ENCODE assay signal across 23 cellular contexts in the genomic region with DNA sequence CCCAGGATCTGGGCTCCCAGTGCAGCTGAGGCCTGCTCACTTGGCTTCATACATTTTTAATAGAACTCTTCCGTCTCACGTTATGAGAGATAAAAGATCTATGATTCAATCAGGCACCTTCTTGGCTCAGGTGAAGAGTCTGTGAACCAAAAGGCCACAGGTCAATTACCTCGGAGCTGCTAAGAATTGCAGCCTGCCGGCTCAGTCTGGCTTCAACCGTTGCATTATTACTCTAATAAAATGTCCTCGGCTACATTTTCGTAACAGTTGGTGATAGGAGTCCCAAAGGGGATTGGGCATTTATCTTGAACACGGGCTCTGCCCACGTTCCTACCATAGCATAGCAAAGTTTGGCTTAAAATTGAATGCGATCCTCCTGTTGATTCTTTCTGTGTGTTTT.
DNase-seq lines count a peak whose midpoint lies in the region; ATAC-seq, FAIRE-seq and TF ChIP-seq lines count a peak whose summit lies in the region.
"Had no signal": no experiment of that assay in that cellular context is flagged by ENCODE, and none has a peak within 500 bp of the region (broad histone marks: within the 10 kb centered on the region; RNA-seq: fewer than 3 reads in every experiment).

No MANE protein-coding gene starts in this region.

- H3K27me3 ChIP-seq in lower lobe of right lung (ENCODE audit: low read depth), result no peaks in the 10 kb centered on the region
- H3K27me3 ChIP-seq in subcutaneous abdominal adipose tissue (ENCODE audit: control insufficient read depth in 5 of 5, insufficient read depth in 4 of 5, low read length in 5 of 5), result peaks cover 0 to 3% (median 0%) of the 10 kb centered on the region in 5 donors
- no peaks in the 10 kb centered on the region for H3K27me3 ChIP-seq in ovary
- H3K27me3 ChIP-seq: MG63 had no signal

- intact Hi-C loops in Right ventricle myocardium inferior (cut with DNase I) (loop anchor here (2.0 kb wide), 1 partner anchor 19 kb away; no protein-coding TSS in a partner anchor), cardiac septum (cut with DNase I) (no loop called here), lower lobe of right lung (cut with DNase I) (no loop called here), ovary (cut with DNase I) (no loop called here)

- no peaks in the 10 kb centered on the region for H3K36me3 ChIP-seq in lower lobe of right lung
- no peaks in the 10 kb centered on the region for H3K36me3 ChIP-seq in subcutaneous abdominal adipose tissue (ENCODE audit: control insufficient read depth in 5 of 5, insufficient read depth in 5 of 5, low read length in 5 of 5)
- H3K36me3 ChIP-seq in ovary, result no peaks in the 10 kb centered on the region
- H3K36me3 ChIP-seq: MG63 had no signal

- 64 to 72% (median 64%) methylated on average over 10 of the region's 10 CpGs for WGBS in ovary, 3 donors

- FAIRE-seq in urothelium cell line (lab: Jason Lieb, UNC), result no peak
- FAIRE-seq: K562 had no signal

- no peak for TF ChIP-seq EP300 in ovary (IDR thresholded peaks at IDR 0.05)

- H3K9me3 ChIP-seq in lower lobe of right lung (no peaks in the 10 kb centered on the region), subcutaneous abdominal adipose tissue (ENCODE audit: control insufficient read depth in 5 of 5, low read length in 5 of 5) (no peaks in the 10 kb centered on the region), ovary (no peaks in the 10 kb centered on the region)
- H3K9me3 ChIP-seq: MG63, SK-N-SH had no signal

- H3K4me1 ChIP-seq in lower lobe of right lung (peaks cover 30% of the 10 kb centered on the region), subcutaneous abdominal adipose tissue (ENCODE audit: control insufficient read depth in 5 of 5, insufficient read depth in 5 of 5, low read length in 5 of 5) (peaks cover 4 to 48% (median 30%) of the 10 kb centered on the region in 5 donors), ovary (ENCODE audit: insufficient read depth) (peaks cover 10% of the 10 kb centered on the region)

- peak; percentile 32 for ATAC-seq in Right ventricle myocardium inferior
- no peak for ATAC-seq in lower lobe of right lung
- ATAC-seq: effector memory CD8-positive, alpha-beta T cell; K562 had no signal

- no peak overlapping the region for H3K9ac ChIP-seq in subcutaneous abdominal adipose tissue (ENCODE audit: low read length in 5 of 5)
- H3K9ac ChIP-seq: SK-N-SH had no signal

- TF ChIP-seq POLR2A in ovary (IDR thresholded peaks at IDR 0.05), result no peak

- TF ChIP-seq CTCF in lower lobe of right lung (IDR thresholded peaks at IDR 0.05) (no peak), ovary (IDR thresholded peaks at IDR 0.05) (no peak)

- H3K4me3 ChIP-seq in lower lobe of right lung (no peak overlapping the region), subcutaneous abdominal adipose tissue (ENCODE audit: low read depth in 1 of 5, low read length in 5 of 5) (no peak overlapping the region), ovary (no peak overlapping the region)
- H3K4me3 ChIP-seq: K562, MG63 had no signal

- H3K27ac ChIP-seq in lower lobe of right lung (peak overlapping the region; percentile 51), subcutaneous abdominal adipose tissue (ENCODE audit: low read depth, low read length) (peak overlapping the region; percentile 70), ovary (no peak overlapping the region)

- DNase-seq in Right ventricle myocardium inferior (ENCODE audit: missing footprints) (no peak), cardiac septum (ENCODE audit: low spot score) (no peak), lower lobe of right lung (no peak), ovary (no peak), foreskin melanocyte (no peak), NCI-H1092 (lab: John Stamatoyannopoulos, UW) (no peak), urothelium cell line (ENCODE audit: low spot score) (no peak)
- DNase-seq: activated CD4-positive, alpha-beta T cell treated with anti-CD3 and anti-CD28 coated beads, Interleukin-2, amount 50 U/mL, for 48 hours; activated CD8-positive, alpha-beta memory T cell treated with anti-CD3 and anti-CD28 coated beads, Interleukin-2, amount 50 U/mL, for 48 hours; activated naive CD8-positive, alpha-beta T cell treated with anti-CD3 and anti-CD28 coated beads for 36 hours; AML-193; CD8-positive, alpha-beta memory T cell; DMS53; effector memory CD8-positive, alpha-beta T cell; glutamatergic neuron; left cardiac atrium; MG63; NCI-H2171 treated with DMSO at 0.1 percent for 48 hours; NCI-H69; RPMI8226; SK-N-SH had no signal

Comparison
In these comparisons a context has a peak if more than half of its experiments do, and no peak if none do; other contexts are left out.
1. H3K27ac ChIP-seq: peak in lower lobe of right lung (single experiment) and subcutaneous abdominal adipose tissue (single experiment); none in ovary (0 of 2).